8 cellular contexts compared by ENCODE assay signal in genomic region chr16:2520097-2520783, GRCh38. TPM values are rescaled to one million over a fixed set of nuclear protein-coding genes. Genes with fewer than 3 reads are reported as not detected.
DNase-seq lines count a peak whose midpoint lies in the region; ATAC-seq and TF ChIP-seq lines count a peak whose summit lies in the region.

Gene AMDHD2, plus strand, starts transcription at chr16:2520371. Its CDS starts 88 bp downstream, at chr16:2520459.

- DNase-seq in NK-92 treated with Interleukin-12 subunit alpha and Interleukin-12 subunit beta, amount 100 ng/mL, for 24 hours (lab: John Stamatoyannopoulos, UW), result peak; percentile 77
- DNase-seq in NK-92 (lab: John Stamatoyannopoulos, UW; ENCODE audit: unreplicated experiment) (no peak), Peyer's patch (peak; percentile 93 to 95 (median 94))
- DNase-seq in Jurkat, Clone E6-1 (ENCODE audit: low read depth, low spot score), result peak; percentile 67
- peak; percentile 86 for DNase-seq in activated T-cell treated with anti-CD3 and anti-CD28 coated beads, Interleukin-2, amount 50 U/mL, for 4 hours
- DNase-seq in stimulated activated CD8-positive, alpha-beta memory T cell treated with anti-CD3 and anti-CD28 coated beads, Interleukin-4, amount 100 ng/mL, for 48 hours, result peak; percentile 93

- no peaks in the 10 kb centered on the region for H3K27me3 ChIP-seq in Peyer's patch
- H3K27me3 ChIP-seq in muscle layer of colon (ENCODE audit: control insufficient read depth in 1 of 2, insufficient read depth in 2 of 2, low read length in 2 of 2), result no peaks in the 10 kb centered on the region

- H3K36me3 ChIP-seq in Peyer's patch (peaks cover 0 to 24% (median 0%) of the 10 kb centered on the region in 3 donors), muscle layer of colon (ENCODE audit: insufficient read depth, low read length) (peaks cover 23% of the 10 kb centered on the region)

- peaks cover 19% of the 10 kb centered on the region for H3K36me3 Mint-ChIP-seq in activated T-cell treated with anti-CD3 and anti-CD28 coated beads, Interleukin-2, amount 50 U/mL, for 4 hours (ENCODE audit: insufficient read depth)

- no peak for TF ChIP-seq CTCF in Peyer's patch (IDR thresholded peaks at IDR 0.05)

- H3K4me1 ChIP-seq in Peyer's patch, result peaks cover 6 to 67% (median 37%) of the 10 kb centered on the region in 4 donors
- H3K4me1 ChIP-seq in muscle layer of colon (ENCODE audit: insufficient read depth, low read length), result peaks cover 52% of the 10 kb centered on the region

- H3K9ac ChIP-seq in muscle layer of colon (ENCODE audit: low read length), result peak within 1 kb of the TSS; percentile 39

- peak within 1 kb of the TSS; percentile 85 to 96 (median 88) for H3K27ac ChIP-seq in Peyer's patch
- peak within 1 kb of the TSS; percentile 64 for H3K27ac ChIP-seq in muscle layer of colon (ENCODE audit: low read depth, low read length)

- H3K9me3 Mint-ChIP-seq in activated T-cell treated with anti-CD3 and anti-CD28 coated beads, Interleukin-2, amount 50 U/mL, for 4 hours, result no peaks in the 10 kb centered on the region

- H3K4me3 Mint-ChIP-seq in activated T-cell treated with anti-CD3 and anti-CD28 coated beads, Interleukin-2, amount 50 U/mL, for 4 hours, result peak within 1 kb of the TSS; percentile 84

- no peaks in the 10 kb centered on the region for H3K27me3 Mint-ChIP-seq in activated T-cell treated with anti-CD3 and anti-CD28 coated beads, Interleukin-2, amount 50 U/mL, for 4 hours (ENCODE audit: low read depth)

- H3K9me3 ChIP-seq in Peyer's patch, result no peaks in the 10 kb centered on the region
- no peaks in the 10 kb centered on the region for H3K9me3 ChIP-seq in muscle layer of colon (ENCODE audit: low read length)

- ATAC-seq in activated T-cell treated with anti-CD3 and anti-CD28 coated beads, Interleukin-2, amount 50 U/mL, for 4 hours, result peak; percentile 73 to 79
- ATAC-seq in esophagus mucosa, result peak; percentile 60

- TF ChIP-seq POLR2A in Peyer's patch (IDR thresholded peaks at IDR 0.05), result peak; percentile 36 to 61

- H3K4me1 Mint-ChIP-seq in activated T-cell treated with anti-CD3 and anti-CD28 coated beads, Interleukin-2, amount 50 U/mL, for 4 hours (ENCODE audit: low read depth), result peaks cover 57% of the 10 kb centered on the region

- H3K4me3 ChIP-seq in Jurkat, Clone E6-1 (ENCODE audit: low read length), result peak within 1 kb of the TSS; percentile 69
- H3K4me3 ChIP-seq in Peyer's patch (peak within 1 kb of the TSS; percentile 68 to 91 (median 78)), muscle layer of colon (ENCODE audit: low read depth in 1 of 2, low read length in 2 of 2) (peak within 1 kb of the TSS; percentile 37 to 55)

RNA-seq across cellular contexts. Expression of gene AMDHD2, which starts in this region (rescaled TPM):
- 33.6 TPM for polyA plus RNA-seq in Jurkat, Clone E6-1 (2012; ENCODE audit: insufficient read depth, insufficient read length)
- total RNA-seq in Peyer's patch, result 100 to 1,000 TPM in 1 of 4 donors, 10 to 100 TPM in 3; 56.0 to 173 (median 83.8) TPM
- total RNA-seq in activated T-cell treated with anti-CD3 and anti-CD28 coated beads, Interleukin-2, amount 50 U/mL, for 4 hours, result 10 to 100 TPM; 32.0 to 35.3 (median 35.0) TPM
- 19.0 TPM for total RNA-seq in esophagus mucosa
